ENCODE assay signal across 9 cellular contexts in the genomic region with DNA sequence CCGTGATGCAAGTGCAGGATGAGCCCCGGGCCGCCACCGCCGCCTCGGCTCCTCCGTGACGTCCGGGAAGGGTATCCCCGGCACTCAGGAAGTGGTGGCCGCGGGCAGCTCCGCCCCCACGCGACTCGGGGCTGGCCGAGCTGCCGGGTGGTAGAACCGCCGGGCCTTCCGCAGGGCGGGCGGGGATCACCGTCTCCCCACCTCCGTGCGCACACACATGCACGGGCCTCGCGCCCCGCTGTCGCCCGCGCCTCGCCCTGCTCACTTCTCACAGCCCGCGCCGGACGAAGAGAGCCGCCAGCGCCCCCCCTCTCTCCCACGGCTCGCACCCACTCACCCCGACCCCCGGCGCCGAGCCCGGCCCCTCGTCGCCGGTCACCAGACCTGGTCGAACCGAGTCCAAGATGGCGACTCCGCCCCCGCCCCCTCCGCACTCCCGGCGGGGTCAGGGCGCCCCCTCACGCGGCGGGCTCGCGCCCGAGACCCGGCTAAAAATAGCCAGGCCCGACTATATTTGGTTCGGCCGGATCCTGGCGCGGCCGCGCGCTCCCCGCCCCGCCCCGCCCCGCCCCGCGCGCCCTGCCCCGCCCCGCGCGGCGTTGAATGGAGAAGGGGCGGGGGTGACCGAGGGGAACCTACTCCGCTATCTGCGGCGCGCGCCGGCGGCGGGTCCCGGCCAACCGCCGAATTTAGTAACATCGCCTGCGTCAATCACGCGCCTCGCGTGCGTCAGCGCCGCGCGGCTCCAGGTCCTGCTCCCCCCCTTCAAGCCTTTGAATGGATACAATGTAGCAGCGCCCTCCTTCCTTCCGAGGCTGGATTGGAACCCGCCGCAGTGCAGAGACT. TPM values are rescaled to one million over a fixed set of nuclear protein-coding genes. Genes with fewer than 3 reads are reported as not detected.
DNase-seq lines count a peak whose midpoint lies in the region; ATAC-seq, FAIRE-seq and TF ChIP-seq lines count a peak whose summit lies in the region.
"Had no signal": no experiment of that assay in that cellular context is flagged by ENCODE, and none has a peak within 500 bp of the region (broad histone marks: within the 10 kb centered on the region; RNA-seq: fewer than 3 reads in every experiment).

No MANE protein-coding gene starts in this region.

- H3K36me3 ChIP-seq in kidney (ENCODE audit: control insufficient read depth in 1 of 2, insufficient read depth in 2 of 2, low read length in 2 of 2): no peaks in the 10 kb centered on the region

- ATAC-seq in GM19023 (IDR thresholded peaks at IDR 0.05; ENCODE audit: unreplicated experiment): peak; percentile 51
- ATAC-seq in HG03196 (IDR thresholded peaks at IDR 0.05; ENCODE audit: unreplicated experiment): peak; percentile 47
- peak; percentile 57 for ATAC-seq in central memory CD8-positive, alpha-beta T cell (replicated peaks; ENCODE audit: extremely low read depth, poor library complexity, severe bottlenecking)

- DNase-seq in AG10803 (ENCODE audit: low read depth): peak; percentile 94
- DNase-seq in NCI-H226: peak; percentile 93
- peak; percentile 83 for DNase-seq in activated CD4-positive, CD25-positive, alpha-beta regulatory T cell treated with anti-CD3 and anti-CD28 coated beads, Interleukin-2, amount 50 U/mL, for 16 hours (ENCODE audit: low read depth, low spot score)
- peak; percentile 90 to 97 for DNase-seq in central memory CD8-positive, alpha-beta T cell (ENCODE audit: low spot score in 2 of 2)
- DNase-seq in kidney: peak; percentile 98
- DNase-seq in stimulated activated CD4-positive, alpha-beta T cell treated with anti-CD3 and anti-CD28 coated beads, Interleukin-15, amount 100 ng/mL, for 1 hour (ENCODE audit: low read depth in 1 of 2, low spot score in 1 of 2): peak; percentile 76 to 92

- no peak for FAIRE-seq in kidney (lab: Jason Lieb, UNC)
- FAIRE-seq: TTC549 had no signal

- peak overlapping the region; percentile 93 to 99 for H3K27ac ChIP-seq in kidney (ENCODE audit: low read depth in 2 of 2, low read length in 2 of 2)

- peaks cover 49% of the 10 kb centered on the region for H3K36me3 Mint-ChIP-seq in central memory CD8-positive, alpha-beta T cell (ENCODE audit: insufficient read depth)

- H3K9ac ChIP-seq in kidney (ENCODE audit: low read length in 2 of 2): peak overlapping the region; percentile 63 to 90

- TF ChIP-seq CTCF in AG10803 (conservative IDR thresholded peaks at IDR 0.05; ENCODE audit: low read length) (peak; percentile 33), kidney (IDR thresholded peaks at IDR 0.05; ENCODE audit: borderline replicate concordance, extremely low read depth, insufficient read depth) (no peak)

- H3K9me3 Mint-ChIP-seq in central memory CD8-positive, alpha-beta T cell: no peaks in the 10 kb centered on the region

- peaks cover 54% of the 10 kb centered on the region for H3K4me1 Mint-ChIP-seq in central memory CD8-positive, alpha-beta T cell

- peak overlapping the region; percentile 90 for H3K4me3 ChIP-seq in AG10803 (ENCODE audit: low read length)
- peak overlapping the region; percentile 89 to 97 for H3K4me3 ChIP-seq in kidney (ENCODE audit: low read length in 2 of 2)

- H3K4me3 Mint-ChIP-seq in central memory CD8-positive, alpha-beta T cell: peak overlapping the region; percentile 99

- intact Hi-C loops in kidney (cut with DNase I): loop anchor here (10.0 kb wide), 1 partner anchor 555 kb away; no protein-coding TSS in a partner anchor

- H3K9me3 ChIP-seq in kidney (ENCODE audit: control insufficient read depth in 1 of 2, low read length in 2 of 2): no peaks in the 10 kb centered on the region

- H3K4me1 ChIP-seq in kidney (ENCODE audit: control insufficient read depth in 1 of 2, insufficient read depth in 1 of 2, low read depth in 1 of 2, low read length in 2 of 2): peaks cover 14 to 21% of the 10 kb centered on the region in 2 donors

- H3K27ac Mint-ChIP-seq in central memory CD8-positive, alpha-beta T cell (ENCODE audit: low read depth): peak overlapping the region; percentile 99

- H3K27me3 Mint-ChIP-seq in central memory CD8-positive, alpha-beta T cell: peaks cover 26% of the 10 kb centered on the region

RNA-seq across cellular contexts. Expression of a gene that starts 2.0 kb away (rescaled TPM):
- total RNA-seq in kidney: 9.1 TPM
- 0.34 TPM for polyA plus RNA-seq in kidney (ENCODE audit: insufficient read depth, low read depth, low replicate concordance)

Comparison
In these comparisons a context has a peak if more than half of its experiments do, and no peak if none do; other contexts are left out.
1. Peak in every context shown above with its lines: DNase-seq, ATAC-seq, H3K4me3 ChIP-seq and H3K27ac ChIP-seq.